In the genomic region with DNA sequence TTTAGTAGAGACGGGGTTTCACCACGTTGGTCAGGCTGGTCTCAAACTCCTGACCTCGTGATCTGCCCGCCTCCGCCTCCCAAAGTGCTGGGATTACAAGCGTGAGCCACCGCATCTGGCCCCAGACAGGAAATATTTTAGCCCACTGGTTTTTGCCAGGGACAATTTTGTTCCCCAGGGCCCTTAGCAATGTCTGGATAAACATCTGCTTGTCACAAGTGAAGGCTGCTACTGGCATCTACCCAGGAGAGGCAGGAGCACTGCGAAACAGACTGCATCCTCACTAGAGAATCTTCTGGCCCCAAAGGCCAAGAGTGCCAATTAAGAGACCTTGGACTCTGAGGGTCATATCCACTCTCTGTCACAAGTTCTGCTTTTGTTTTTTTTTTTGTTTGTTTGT, we compare ENCODE assay signal across 20 cellular contexts. TPM values are rescaled to one million over a fixed set of nuclear protein-coding genes. Genes with fewer than 3 reads are reported as not detected.
DNase-seq lines count a peak whose midpoint lies in the region; ATAC-seq and TF ChIP-seq lines count a peak whose summit lies in the region.
"Had no signal": no experiment of that assay in that cellular context is flagged by ENCODE, and none has a peak within 500 bp of the region (broad histone marks: within the 10 kb centered on the region; RNA-seq: fewer than 3 reads in every experiment).

No MANE protein-coding gene starts in this region.

- ATAC-seq in HG02885 (IDR thresholded peaks at IDR 0.05; ENCODE audit: poor library complexity, unreplicated experiment), result no peak
- ATAC-seq: body of pancreas; gastrocnemius medialis; lower lobe of right lung; stimulated activated naive CD8-positive, alpha-beta T cell treated with anti-CD3 and anti-CD28 coated beads, Interleukin-15, Interleukin-2, amounts not matched to agents 100 U/mL and 50 U/mL, for 24 hours had no signal

- intact Hi-C loops in activated T-helper 2 cell treated with anti-CD3 and anti-CD28 coated beads, Interferon-gamma antibody, Interleukin-2, Interleukin-4, amounts not matched to agents 10 μg/mL and 5 μg/mL and 100 μg/mL, durations not matched to agents 14 hours and 24 hours and 36 hours (cut with micrococcal nuclease), result loop anchor here (5.0 kb wide), 1 partner anchor 76 kb away; no protein-coding TSS in a partner anchor

- H3K4me2 ChIP-seq in BLaER1 (peak overlapping the region; percentile 100), Karpas-422 (ENCODE audit: low read depth, low read length, poor library complexity, severe bottlenecking) (no peak overlapping the region)

- H2AFZ ChIP-seq in Karpas-422 (ENCODE audit: low read length), result no peak overlapping the region

- H3K36me3 ChIP-seq in BLaER1, result peaks cover 12% of the 10 kb centered on the region
- peaks cover 6% of the 10 kb centered on the region; the same call in 1 of the 2 replicates for H3K36me3 ChIP-seq in Karpas-422 (ENCODE audit: insufficient read depth, low read length)
- H3K36me3 ChIP-seq: gastrocnemius medialis, lower lobe of right lung, thyroid gland had no signal

- H3K4me1 ChIP-seq in BLaER1 (peaks cover 78% of the 10 kb centered on the region), Karpas-422 (ENCODE audit: low read length) (peaks cover 68% of the 10 kb centered on the region)

- peak overlapping the region; percentile 8 for H3K4me3 Mint-ChIP-seq in activated T-helper 2 cell treated with anti-CD3 and anti-CD28 coated beads, Interferon-gamma antibody, Interleukin-2, Interleukin-4, amounts not matched to agents 10 μg/mL and 5 μg/mL and 100 μg/mL, durations not matched to agents 14 hours and 24 hours and 36 hours (ENCODE audit: low read depth)
- H3K4me3 Mint-ChIP-seq in nephron progenitor cell, result peak overlapping the region; percentile 15
- no peak overlapping the region for H3K4me3 Mint-ChIP-seq in endothelial cell (ENCODE audit: unreplicated experiment)

- H3K9ac ChIP-seq in BLaER1, result peak overlapping the region; percentile 56; the same call in 1 of the 2 replicates
- H3K9ac ChIP-seq in Karpas-422 (ENCODE audit: low read length), result peak overlapping the region; percentile 43

- H3K4me3 ChIP-seq in BLaER1 (no peak overlapping the region), Karpas-422 (ENCODE audit: low read length) (no peak overlapping the region)
- H3K4me3 ChIP-seq: body of pancreas, esophagus muscularis mucosa, gastrocnemius medialis, lower lobe of right lung, thyroid gland had no signal

- no peak overlapping the region for H3K27ac Mint-ChIP-seq in activated T-helper 2 cell treated with anti-CD3 and anti-CD28 coated beads, Interferon-gamma antibody, Interleukin-2, Interleukin-4, amounts not matched to agents 10 μg/mL and 5 μg/mL and 100 μg/mL, durations not matched to agents 14 hours and 24 hours and 36 hours
- H3K27ac Mint-ChIP-seq in nephron progenitor cell (no peak overlapping the region), endothelial cell (ENCODE audit: unreplicated experiment) (no peak overlapping the region)

- H3K4me1 Mint-ChIP-seq in activated T-helper 2 cell treated with anti-CD3 and anti-CD28 coated beads, Interferon-gamma antibody, Interleukin-2, Interleukin-4, amounts not matched to agents 10 μg/mL and 5 μg/mL and 100 μg/mL, durations not matched to agents 14 hours and 24 hours and 36 hours (ENCODE audit: low read depth), result peaks cover 34% of the 10 kb centered on the region
- peaks cover 63% of the 10 kb centered on the region for H3K4me1 Mint-ChIP-seq in nephron progenitor cell
- peaks cover 21% of the 10 kb centered on the region for H3K4me1 Mint-ChIP-seq in endothelial cell (ENCODE audit: unreplicated experiment)

- peaks cover 78% of the 10 kb centered on the region for H3K79me2 ChIP-seq in Karpas-422 (ENCODE audit: low read length)

- H3K9me3 Mint-ChIP-seq in activated T-helper 2 cell treated with anti-CD3 and anti-CD28 coated beads, Interferon-gamma antibody, Interleukin-2, Interleukin-4, amounts not matched to agents 10 μg/mL and 5 μg/mL and 100 μg/mL, durations not matched to agents 14 hours and 24 hours and 36 hours, result no peaks in the 10 kb centered on the region
- no peaks in the 10 kb centered on the region for H3K9me3 Mint-ChIP-seq in nephron progenitor cell
- H3K9me3 Mint-ChIP-seq in endothelial cell (ENCODE audit: unreplicated experiment), result no peaks in the 10 kb centered on the region

- H3K27me3 ChIP-seq in BLaER1, result peaks cover 4% of the 10 kb centered on the region; the same call in 1 of the 2 replicates
- H3K27me3 ChIP-seq in Karpas-422 (ENCODE audit: low read length), result no peaks in the 10 kb centered on the region
- H3K27me3 ChIP-seq: body of pancreas, esophagus muscularis mucosa, gastrocnemius medialis, thyroid gland had no signal

- H3K27ac ChIP-seq in BLaER1 (peak overlapping the region; percentile 41), Karpas-422 (ENCODE audit: low read length) (no peak overlapping the region)
- H3K27ac ChIP-seq: body of pancreas, esophagus muscularis mucosa, gastrocnemius medialis, lower lobe of right lung, thyroid gland had no signal

- H3K36me3 Mint-ChIP-seq in activated T-helper 2 cell treated with anti-CD3 and anti-CD28 coated beads, Interferon-gamma antibody, Interleukin-2, Interleukin-4, amounts not matched to agents 10 μg/mL and 5 μg/mL and 100 μg/mL, durations not matched to agents 14 hours and 24 hours and 36 hours (ENCODE audit: low read depth), result peaks cover 22% of the 10 kb centered on the region
- peaks cover 10% of the 10 kb centered on the region for H3K36me3 Mint-ChIP-seq in nephron progenitor cell (ENCODE audit: low read depth)
- peaks cover 12% of the 10 kb centered on the region for H3K36me3 Mint-ChIP-seq in endothelial cell (ENCODE audit: low read depth, unreplicated experiment)

- H3K9me2 ChIP-seq in Karpas-422 (replicated peaks; ENCODE audit: insufficient read depth, low read length), result no peaks in the 10 kb centered on the region

- no peaks in the 10 kb centered on the region for H3K27me3 Mint-ChIP-seq in activated T-helper 2 cell treated with anti-CD3 and anti-CD28 coated beads, Interferon-gamma antibody, Interleukin-2, Interleukin-4, amounts not matched to agents 10 μg/mL and 5 μg/mL and 100 μg/mL, durations not matched to agents 14 hours and 24 hours and 36 hours (ENCODE audit: low read depth)
- H3K27me3 Mint-ChIP-seq in nephron progenitor cell (ENCODE audit: low read depth, poor library complexity), result no peaks in the 10 kb centered on the region
- peaks cover 8% of the 10 kb centered on the region for H3K27me3 Mint-ChIP-seq in endothelial cell (ENCODE audit: unreplicated experiment)

- DNase-seq in Karpas-422 (no peak), nephron progenitor cell (no peak), SIG-M5 (lab: John Stamatoyannopoulos, UW) (no peak), GM03348 (ENCODE audit: low spot score) (no peak), endothelial cell (ENCODE audit: low spot score) (no peak)
- DNase-seq in activated T-helper 2 cell treated with anti-CD3 and anti-CD28 coated beads, Interferon-gamma antibody, Interleukin-2, Interleukin-4, amounts not matched to agents 10 μg/mL and 5 μg/mL and 100 μg/mL, durations not matched to agents 14 hours and 24 hours and 36 hours (ENCODE audit: low spot score), result no peak
- DNase-seq: body of pancreas; effector memory CD4-positive, alpha-beta T cell; gastrocnemius medialis; lower lobe of right lung; NCI-H1930; NCI-H446; nucleus accumbens; stimulated activated CD4-positive, alpha-beta T cell treated with anti-CD3 and anti-CD28 coated beads, Interleukin-2, amount 100 ng/mL, for 48 hours; stimulated activated naive CD8-positive, alpha-beta T cell treated with anti-CD3 and anti-CD28 coated beads, Interleukin-15, Interleukin-2, amounts not matched to agents 100 U/mL and 50 U/mL, for 24 hours; T1000; thyroid gland had no signal

- H3K9me3 ChIP-seq in BLaER1, result no peaks in the 10 kb centered on the region
- no peaks in the 10 kb centered on the region for H3K9me3 ChIP-seq in Karpas-422 (ENCODE audit: low read length)
- H3K9me3 ChIP-seq: body of pancreas, esophagus muscularis mucosa, gastrocnemius medialis, lower lobe of right lung, thyroid gland had no signal

- TF ChIP-seq CTCF in nephron progenitor cell (IDR thresholded peaks at IDR 0.05) (no peak), endothelial cell (IDR thresholded peaks at IDR 0.05; ENCODE audit: unreplicated experiment) (no peak)

- H4K20me1 ChIP-seq in BLaER1, result peaks cover 77% of the 10 kb centered on the region
- 0 out of 2 replicates have a peak, but pooled peaks cover 5% of the 10 kb centered on the region for H4K20me1 ChIP-seq in Karpas-422 (ENCODE audit: insufficient read depth, low read depth, low read length)

RNA-seq across cellular contexts. Expression of gene TPRN, which starts 2.4 kb away (rescaled TPM):
- 5.7 and 15.2 TPM in 2 replicates for total RNA-seq in Karpas-422 (2014; rRNA removed; shearing (Covaris generic); ENCODE audit: low replicate concordance)
- total RNA-seq in activated T-helper 2 cell treated with anti-CD3 and anti-CD28 coated beads, Interferon-gamma antibody, Interleukin-2, Interleukin-4, amounts not matched to agents 10 μg/mL and 5 μg/mL and 100 μg/mL, durations not matched to agents 14 hours and 24 hours and 36 hours, result 16.4 and 18.2 TPM in 2 replicates
- total RNA-seq in endothelial cell (ENCODE audit: unreplicated experiment), result 8.2 TPM

RNA-seq across cellular contexts. Expression of gene TMEM203, which starts 2.5 kb away (rescaled TPM):
- total RNA-seq in Karpas-422 (2014; rRNA removed; shearing (Covaris generic); ENCODE audit: low replicate concordance), result 30.6 and 39.8 TPM in 2 replicates
- total RNA-seq in activated T-helper 2 cell treated with anti-CD3 and anti-CD28 coated beads, Interferon-gamma antibody, Interleukin-2, Interleukin-4, amounts not matched to agents 10 μg/mL and 5 μg/mL and 100 μg/mL, durations not matched to agents 14 hours and 24 hours and 36 hours, result 34.9 and 35.0 TPM in 2 replicates
- 27.4 TPM for total RNA-seq in endothelial cell (ENCODE audit: unreplicated experiment)

RNA-seq across cellular contexts. Expression of gene NDOR1, which starts 2.5 kb away (rescaled TPM):
- 7.8 and 13.1 TPM in 2 replicates for total RNA-seq in Karpas-422 (2014; rRNA removed; shearing (Covaris generic); ENCODE audit: low replicate concordance)
- 38.2 and 40.2 TPM in 2 replicates for total RNA-seq in activated T-helper 2 cell treated with anti-CD3 and anti-CD28 coated beads, Interferon-gamma antibody, Interleukin-2, Interleukin-4, amounts not matched to agents 10 μg/mL and 5 μg/mL and 100 μg/mL, durations not matched to agents 14 hours and 24 hours and 36 hours
- 22.5 TPM for total RNA-seq in endothelial cell (ENCODE audit: unreplicated experiment)

RNA-seq across cellular contexts. Expression of gene SSNA1, which starts 14.5 kb away (rescaled TPM):
- total RNA-seq in Karpas-422 (2014; rRNA removed; shearing (Covaris generic); ENCODE audit: low replicate concordance), result 48.9 and 101 TPM in 2 replicates
- 91.6 and 91.8 TPM in 2 replicates for total RNA-seq in activated T-helper 2 cell treated with anti-CD3 and anti-CD28 coated beads, Interferon-gamma antibody, Interleukin-2, Interleukin-4, amounts not matched to agents 10 μg/mL and 5 μg/mL and 100 μg/mL, durations not matched to agents 14 hours and 24 hours and 36 hours
- total RNA-seq in endothelial cell (ENCODE audit: unreplicated experiment), result 53.8 TPM

RNA-seq across cellular contexts. Expression of gene ANAPC2, which starts 14.6 kb away (rescaled TPM):
- 16.8 and 28.0 TPM in 2 replicates for total RNA-seq in Karpas-422 (2014; rRNA removed; shearing (Covaris generic); ENCODE audit: low replicate concordance)
- total RNA-seq in activated T-helper 2 cell treated with anti-CD3 and anti-CD28 coated beads, Interferon-gamma antibody, Interleukin-2, Interleukin-4, amounts not matched to agents 10 μg/mL and 5 μg/mL and 100 μg/mL, durations not matched to agents 14 hours and 24 hours and 36 hours, result 52.3 and 58.5 TPM in 2 replicates
- 76.8 TPM for total RNA-seq in endothelial cell (ENCODE audit: unreplicated experiment)
